In the genomic region with DNA sequence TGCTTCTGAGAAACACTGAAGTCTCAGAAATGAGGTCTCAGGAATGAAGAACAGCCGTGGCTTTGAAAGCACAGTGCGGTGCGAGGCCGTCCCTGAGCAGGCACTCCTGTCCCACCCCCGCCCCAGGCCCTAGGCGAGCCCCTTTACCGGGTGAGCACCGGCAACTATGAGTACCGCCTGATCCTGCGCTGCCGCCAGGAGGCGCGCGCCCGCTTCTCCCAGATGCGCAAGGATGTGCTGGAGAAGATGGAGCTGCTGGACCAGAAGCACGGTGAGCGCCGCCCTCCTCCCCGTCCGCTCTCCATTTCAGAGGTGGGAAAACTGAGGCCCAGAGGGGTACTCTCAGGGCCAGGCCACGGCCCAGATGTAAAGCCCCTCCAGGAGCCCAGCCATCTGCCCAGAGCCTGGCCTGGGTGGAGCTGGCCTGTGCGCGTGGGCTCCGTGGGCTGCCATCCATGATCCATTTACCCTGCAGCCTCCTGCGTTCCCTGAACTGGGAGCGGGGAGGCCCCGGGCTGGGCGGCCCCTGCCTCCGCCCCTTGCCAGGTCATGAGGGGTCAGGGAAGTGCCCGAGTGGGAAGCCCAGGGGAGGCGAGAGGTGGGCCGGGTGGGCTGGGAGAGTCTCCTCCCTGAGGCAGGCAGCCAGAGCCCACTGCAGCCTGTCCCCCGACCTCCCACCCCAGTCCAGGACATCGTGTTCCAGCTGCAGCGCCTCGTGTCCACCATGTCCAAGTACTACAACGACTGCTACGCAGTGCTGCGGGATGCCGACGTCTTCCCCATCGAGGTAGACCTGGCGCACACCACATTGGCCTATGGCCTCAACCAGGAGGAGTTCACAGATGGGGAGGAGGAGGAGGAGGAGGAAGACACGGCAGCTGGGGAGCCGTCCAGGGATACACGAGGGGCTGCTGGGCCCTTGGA, we compare ENCODE assay signal across 13 cellular contexts. TPM values are rescaled to one million over a fixed set of nuclear protein-coding genes. Genes with fewer than 3 reads are reported as not detected.
A peak's percentile ranks its signal among the peaks of the same experiment; 100 is the strongest.
DNase-seq lines count a peak whose midpoint lies in the region; FAIRE-seq and TF ChIP-seq lines count a peak whose summit lies in the region.
"Had no signal": no experiment of that assay in that cellular context is flagged by ENCODE, and none has a peak within 500 bp of the region (broad histone marks: within the 10 kb centered on the region; RNA-seq: fewer than 3 reads in every experiment).

No MANE protein-coding gene starts in this region.

- dilution Hi-C loops in endothelial cell of umbilical vein (cut with MboI; ENCODE audit: extremely low pct_ligation_motif_present, low sequenced_read_pairs), result no loop called here

- no peaks in the 10 kb centered on the region for H3K4me1 Mint-ChIP-seq in activated T-helper 2 cell treated with anti-CD3 and anti-CD28 coated beads, Interferon-gamma antibody, Interleukin-2, Interleukin-4, amounts not matched to agents 10 μg/mL and 5 μg/mL and 100 μg/mL, durations not matched to agents 14 hours and 24 hours and 36 hours (ENCODE audit: low read depth)

- no peak for FAIRE-seq in endothelial cell of umbilical vein (lab: Jason Lieb, UNC)
- FAIRE-seq: endometrium had no signal

- H3K4me1 ChIP-seq in endothelial cell of umbilical vein (ENCODE audit: control insufficient read depth, extremely low read depth, insufficient read depth, low read length) (no peaks in the 10 kb centered on the region), testis (peaks cover 13% of the 10 kb centered on the region)

- H4K20me1 ChIP-seq in endothelial cell of umbilical vein (replicated peaks; ENCODE audit: control insufficient read depth, extremely low read depth, insufficient read depth, low read length), result no peaks in the 10 kb centered on the region

- H3K9me3 ChIP-seq in WERI-Rb-1 (ENCODE audit: severe bottlenecking), result no peaks in the 10 kb centered on the region
- no peaks in the 10 kb centered on the region for H3K9me3 ChIP-seq in endothelial cell of umbilical vein (replicated peaks; ENCODE audit: control insufficient read depth, insufficient read depth, low read length)
- H3K9me3 ChIP-seq in testis, result no peaks in the 10 kb centered on the region
- H3K9me3 ChIP-seq: SK-N-SH had no signal

- DNase-seq in WERI-Rb-1 (peak; percentile 8), endothelial cell of umbilical vein (ENCODE audit: low read depth, low spot score) (no peak), left kidney (ENCODE audit: low read depth, low spot score) (peak; percentile 75), testis (peak; percentile 79), RWPE1 (ENCODE audit: low spot score) (no peak), occipital lobe (lab: John Stamatoyannopoulos, UW) (no peak)
- no peak for DNase-seq in activated T-helper 2 cell treated with anti-CD3 and anti-CD28 coated beads, Interferon-gamma antibody, Interleukin-2, Interleukin-4, amounts not matched to agents 10 μg/mL and 5 μg/mL and 100 μg/mL, durations not matched to agents 14 hours and 24 hours and 36 hours (ENCODE audit: low spot score)
- DNase-seq: activated T-cell treated with anti-CD3 and anti-CD28 coated beads, Interleukin-2, amount 50 U/mL, for 24 hours; amniotic stem cell; NCI-H2081 treated with DMSO at 0.1 percent for 48 hours; SK-N-SH had no signal

- no peak for TF ChIP-seq POLR2A in endothelial cell of umbilical vein (IDR thresholded peaks at IDR 0.05; ENCODE audit: low read depth, low read length)
- no peak for TF ChIP-seq POLR2A in testis (IDR thresholded peaks at IDR 0.05)

- WGBS in testis, 2 donors, result 24 to 54% methylated on average over 20 to 41 of the region's 47 CpGs

- no peak overlapping the region for H3K27ac Mint-ChIP-seq in activated T-helper 2 cell treated with anti-CD3 and anti-CD28 coated beads, Interferon-gamma antibody, Interleukin-2, Interleukin-4, amounts not matched to agents 10 μg/mL and 5 μg/mL and 100 μg/mL, durations not matched to agents 14 hours and 24 hours and 36 hours
- H3K27ac Mint-ChIP-seq: activated T-cell treated with anti-CD3 and anti-CD28 coated beads, Interleukin-2, amount 50 U/mL, for 24 hours had no signal

- H3K36me3 Mint-ChIP-seq in activated T-helper 2 cell treated with anti-CD3 and anti-CD28 coated beads, Interferon-gamma antibody, Interleukin-2, Interleukin-4, amounts not matched to agents 10 μg/mL and 5 μg/mL and 100 μg/mL, durations not matched to agents 14 hours and 24 hours and 36 hours (ENCODE audit: low read depth), result no peaks in the 10 kb centered on the region

- H3K79me2 ChIP-seq in endothelial cell of umbilical vein (ENCODE audit: control insufficient read depth, insufficient read depth, low read length), result no peaks in the 10 kb centered on the region

- POLR2A ChIA-PET in endothelial cell of umbilical vein (lab: Charles Lee) (no interaction called here), RWPE1 (lab: Yijun Ruan, JAX; ENCODE audit: low non-redundant PET) (no interaction called here)

- H3K9me1 ChIP-seq in endothelial cell of umbilical vein (replicated peaks; ENCODE audit: control insufficient read depth, extremely low read depth, insufficient read depth, low read length), result no peaks in the 10 kb centered on the region

- H3K9me3 Mint-ChIP-seq in activated T-helper 2 cell treated with anti-CD3 and anti-CD28 coated beads, Interferon-gamma antibody, Interleukin-2, Interleukin-4, amounts not matched to agents 10 μg/mL and 5 μg/mL and 100 μg/mL, durations not matched to agents 14 hours and 24 hours and 36 hours, result no peaks in the 10 kb centered on the region
- H3K9me3 Mint-ChIP-seq: activated T-cell treated with anti-CD3 and anti-CD28 coated beads, Interleukin-2, amount 50 U/mL, for 24 hours had no signal

- intact Hi-C loops in endothelial cell of umbilical vein (cut with micrococcal nuclease) (no loop called here), testis (cut with DNase I; ENCODE audit: low total_unique reads) (no loop called here)
- intact Hi-C loops in activated T-helper 2 cell treated with anti-CD3 and anti-CD28 coated beads, Interferon-gamma antibody, Interleukin-2, Interleukin-4, amounts not matched to agents 10 μg/mL and 5 μg/mL and 100 μg/mL, durations not matched to agents 14 hours and 24 hours and 36 hours (cut with micrococcal nuclease), result no loop called here

- no peak for TF ChIP-seq CTCF in WERI-Rb-1 (IDR thresholded peaks at IDR 0.05; ENCODE audit: low read depth, low read length)
- TF ChIP-seq CTCF in endothelial cell of umbilical vein (IDR thresholded peaks at IDR 0.05; ENCODE audit: extremely low read depth in 1 of 2, insufficient read depth in 1 of 2, low read depth in 1 of 2, low read length in 2 of 2), result peak; percentile 41 to 53
- peak; percentile 7 to 59 (median 51) for TF ChIP-seq CTCF in testis (IDR thresholded peaks at IDR 0.05)
- TF ChIP-seq CTCF in RWPE1 (conservative IDR thresholded peaks at IDR 0.05; ENCODE audit: low read depth), result no peak

- no peak overlapping the region for H2AFZ ChIP-seq in endothelial cell of umbilical vein (ENCODE audit: low read depth, low read length)

- BruUV-seq in endothelial cell of umbilical vein (replicated peaks; lab: Mats Ljungman, UMichigan), result no TSS peak

- H3K36me3 ChIP-seq in WERI-Rb-1 (peaks cover 27% of the 10 kb centered on the region), endothelial cell of umbilical vein (ENCODE audit: control insufficient read depth in 2 of 2, extremely low read depth in 1 of 2, insufficient read depth in 2 of 2, low read length in 2 of 2) (peaks cover 0 to 6% of the 10 kb centered on the region in 2 experiments), testis (ENCODE audit: low read depth, missing control alignments) (no peaks in the 10 kb centered on the region)

- CTCF ChIA-PET in endothelial cell of umbilical vein (lab: Charles Lee) (interaction anchor here (0.6 to 1.8 kb wide), 22 partner anchors 10 to 607 kb away, joined by 3 to 8 read pairs (median 3); partner anchors contain the start of gene TOMM22), RWPE1 (lab: Yijun Ruan, JAX) (no interaction called here)

- H3K4me3 ChIP-seq in WERI-Rb-1 (ENCODE audit: low read depth, low read length) (no peak overlapping the region), endothelial cell of umbilical vein (replicated peaks in 1 of 3; ENCODE audit: insufficient read depth in 1 of 3, low read depth in 1 of 3, low read length in 3 of 3) (no peak overlapping the region), testis (peak overlapping the region in 1 of 2 donors; percentile 3)

- H3K27ac ChIP-seq in WERI-Rb-1 (no peak overlapping the region), endothelial cell of umbilical vein (ENCODE audit: insufficient read depth, low read depth, low read length) (no peak overlapping the region), testis (peak overlapping the region; percentile 64 to 84), RWPE1 (no peak overlapping the region)

- no peaks in the 10 kb centered on the region for H3K27me3 ChIP-seq in WERI-Rb-1 (ENCODE audit: insufficient read depth, low read depth, severe bottlenecking)
- H3K27me3 ChIP-seq in endothelial cell of umbilical vein (ENCODE audit: control insufficient read depth in 2 of 2, insufficient read depth in 2 of 2, low read length in 2 of 2), result no peaks in the 10 kb centered on the region
- H3K27me3 ChIP-seq in testis, result no peaks in the 10 kb centered on the region

- H3K4me3 Mint-ChIP-seq in activated T-helper 2 cell treated with anti-CD3 and anti-CD28 coated beads, Interferon-gamma antibody, Interleukin-2, Interleukin-4, amounts not matched to agents 10 μg/mL and 5 μg/mL and 100 μg/mL, durations not matched to agents 14 hours and 24 hours and 36 hours (ENCODE audit: low read depth), result no peak overlapping the region
- H3K4me3 Mint-ChIP-seq: activated T-cell treated with anti-CD3 and anti-CD28 coated beads, Interleukin-2, amount 50 U/mL, for 24 hours had no signal

- H3K9ac ChIP-seq in endothelial cell of umbilical vein (replicated peaks; ENCODE audit: extremely low read depth, insufficient read depth, low read length), result no peak overlapping the region
- H3K9ac ChIP-seq: SK-N-SH had no signal

- H3K27me3 Mint-ChIP-seq in activated T-helper 2 cell treated with anti-CD3 and anti-CD28 coated beads, Interferon-gamma antibody, Interleukin-2, Interleukin-4, amounts not matched to agents 10 μg/mL and 5 μg/mL and 100 μg/mL, durations not matched to agents 14 hours and 24 hours and 36 hours (ENCODE audit: low read depth), result peaks cover under 1% of the 10 kb centered on the region

- H3K4me2 ChIP-seq in endothelial cell of umbilical vein (ENCODE audit: insufficient read depth, low read length), result no peak overlapping the region
- H3K4me2 ChIP-seq: SK-N-SH had no signal

RNA-seq across cellular contexts. Expression of gene SLC16A8, which starts 9.5 kb away (rescaled TPM):
- total RNA-seq in endothelial cell of umbilical vein (not detected in 2 replicates), testis (1 to 10 TPM; 1.6 to 2.0 TPM), occipital lobe (0.16 TPM)
- polyA plus RNA-seq in endothelial cell of umbilical vein (0.06 and 0.14 TPM in 2 replicates), testis (ENCODE audit: insufficient read depth, low read depth, low replicate concordance) (2.4 TPM)
- not detected in 2 replicates for polyA plus RNA-seq in endothelial cell of umbilical vein (2011; cell fraction: cytosol; rRNA removed)
- polyA plus RNA-seq in endothelial cell of umbilical vein (2011; cell fraction: nucleus; rRNA removed), result not detected in 2 replicates
- polyA plus RNA-seq in endothelial cell of umbilical vein (2012), result 0.11 and 0.27 TPM in 2 replicates
- not detected in 2 replicates for polyA minus RNA-seq in endothelial cell of umbilical vein
- polyA minus RNA-seq in endothelial cell of umbilical vein (2011; cell fraction: cytosol; rRNA and poly(A)+ RNA removed), result not detected
- not detected in 2 replicates for polyA minus RNA-seq in endothelial cell of umbilical vein (2011; cell fraction: nucleus; rRNA and poly(A)+ RNA removed)
- total RNA-seq in activated T-helper 2 cell treated with anti-CD3 and anti-CD28 coated beads, Interferon-gamma antibody, Interleukin-2, Interleukin-4, amounts not matched to agents 10 μg/mL and 5 μg/mL and 100 μg/mL, durations not matched to agents 14 hours and 24 hours and 36 hours, result not detected in 2 replicates
- total RNA-seq: LHCN-M2 had no signal
- polyA plus RNA-seq: SK-N-SH had no signal

RNA-seq across cellular contexts. Expression of gene PICK1, which starts 17.2 kb away (rescaled TPM):
- total RNA-seq in endothelial cell of umbilical vein (18.0 and 18.5 TPM in 2 replicates), testis (10 to 100 TPM; 78.7 to 89.7 TPM), occipital lobe (22.0 TPM)
- polyA plus RNA-seq in endothelial cell of umbilical vein (18.8 and 20.8 TPM in 2 replicates), testis (ENCODE audit: insufficient read depth, low read depth, low replicate concordance) (61.5 TPM)
- polyA plus RNA-seq in endothelial cell of umbilical vein (2011; cell fraction: cytosol; rRNA removed), result 13.5 and 19.5 TPM in 2 replicates
- 71.5 and 71.9 TPM in 2 replicates for polyA plus RNA-seq in endothelial cell of umbilical vein (2011; cell fraction: nucleus; rRNA removed)
- polyA plus RNA-seq in endothelial cell of umbilical vein (2012), result 5.3 and 7.7 TPM in 2 replicates
- 24.9 and 25.1 TPM in 2 replicates for polyA minus RNA-seq in endothelial cell of umbilical vein
- polyA minus RNA-seq in endothelial cell of umbilical vein (2011; cell fraction: cytosol; rRNA and poly(A)+ RNA removed), result 9.7 TPM
- polyA minus RNA-seq in endothelial cell of umbilical vein (2011; cell fraction: nucleus; rRNA and poly(A)+ RNA removed), result 11.1 and 11.5 TPM in 2 replicates
- 9.1 and 9.5 TPM in 2 replicates for total RNA-seq in activated T-helper 2 cell treated with anti-CD3 and anti-CD28 coated beads, Interferon-gamma antibody, Interleukin-2, Interleukin-4, amounts not matched to agents 10 μg/mL and 5 μg/mL and 100 μg/mL, durations not matched to agents 14 hours and 24 hours and 36 hours

RNA-seq across cellular contexts. Expression of gene BAIAP2L2, which starts 36.0 kb away (rescaled TPM):
- 0.16 and 0.20 TPM in 2 replicates for total RNA-seq in endothelial cell of umbilical vein
- 0.35 and 0.43 TPM in 2 replicates for polyA plus RNA-seq in endothelial cell of umbilical vein
- polyA plus RNA-seq in endothelial cell of umbilical vein (2011; cell fraction: cytosol; rRNA removed), result 0.11 and 0.15 TPM in 2 replicates
- polyA plus RNA-seq in endothelial cell of umbilical vein (2011; cell fraction: nucleus; rRNA removed), result 0.17 and 0.50 TPM in 2 replicates
- 0.13 and 0.95 TPM in 2 replicates for polyA plus RNA-seq in endothelial cell of umbilical vein (2012)
- polyA minus RNA-seq in endothelial cell of umbilical vein, result not detected in 2 replicates
- polyA minus RNA-seq in endothelial cell of umbilical vein (2011; cell fraction: cytosol; rRNA and poly(A)+ RNA removed), result not detected
- not detected in 2 replicates for polyA minus RNA-seq in endothelial cell of umbilical vein (2011; cell fraction: nucleus; rRNA and poly(A)+ RNA removed)
- total RNA-seq in testis, result 10 to 100 TPM in 1 of 2 donors, 1 to 10 TPM in 1; 8.8 to 10.0 TPM
- 6.6 TPM for polyA plus RNA-seq in testis (ENCODE audit: insufficient read depth, low read depth, low replicate concordance)
- 0.09 and 0.34 TPM in 2 replicates for total RNA-seq in activated T-helper 2 cell treated with anti-CD3 and anti-CD28 coated beads, Interferon-gamma antibody, Interleukin-2, Interleukin-4, amounts not matched to agents 10 μg/mL and 5 μg/mL and 100 μg/mL, durations not matched to agents 14 hours and 24 hours and 36 hours
- not detected for total RNA-seq in occipital lobe

Comparison
In these comparisons a context has a peak if more than half of its experiments do, and no peak if none do; other contexts are left out.
1. DNase-seq: peak in WERI-Rb-1 (single experiment), left kidney (single experiment) and testis (single experiment); none in endothelial cell of umbilical vein (single experiment), RWPE1 (single experiment), activated T-helper 2 cell treated with anti-CD3 and anti-CD28 coated beads, Interferon-gamma antibody, Interleukin-2, Interleukin-4, amounts not matched to agents 10 μg/mL and 5 μg/mL and 100 μg/mL, durations not matched to agents 14 hours and 24 hours and 36 hours (single experiment) and occipital lobe (single experiment).
2. H3K27ac ChIP-seq: peak in testis (2 of 2); none in WERI-Rb-1 (single experiment), endothelial cell of umbilical vein (single experiment) and RWPE1 (single experiment).
3. CTCF ChIP-seq: peak in endothelial cell of umbilical vein (2 of 2) and testis (3 of 3); none in WERI-Rb-1 (single experiment) and RWPE1 (single experiment).